Comparison of ENCODE assay signal across 21 cellular contexts in genomic region chr1:158716335-158716734, GRCh38. TPM values are rescaled to one million over a fixed set of nuclear protein-coding genes. Genes with fewer than 3 reads are reported as not detected.
A peak's percentile ranks its signal among the peaks of the same experiment; 100 is the strongest.
DNase-seq lines count a peak whose midpoint lies in the region; ATAC-seq and TF ChIP-seq lines count a peak whose summit lies in the region.
"Had no signal": no experiment of that assay in that cellular context is flagged by ENCODE, and none has a peak within 500 bp of the region (broad histone marks: within the 10 kb centered on the region; RNA-seq: fewer than 3 reads in every experiment).

No MANE protein-coding gene starts in this region.

- peak overlapping the region; percentile 39 for H3K27ac Mint-ChIP-seq in activated CD4-positive, alpha-beta memory T cell treated with anti-CD3 and anti-CD28 coated beads for 36 hours
- H3K27ac Mint-ChIP-seq in stimulated activated naive B cell treated with anti-CD40 and anti-IgM and Interleukin-4, amounts not matched to agents 10 μg/mL and 1 μg/mL and 100 μg/mL, for 72 hours, result no peak overlapping the region
- no peak overlapping the region for H3K27ac Mint-ChIP-seq in H9
- H3K27ac Mint-ChIP-seq: CD14-positive monocyte, mesothelial cell of epicardium, neural progenitor cell had no signal

- H3K9me3 ChIP-seq in H9 (ENCODE audit: control insufficient read depth, low read depth, low read length) (no peaks in the 10 kb centered on the region), right cardiac atrium (ENCODE audit: control insufficient read depth, low read length) (no peaks in the 10 kb centered on the region)
- H3K9me3 ChIP-seq: upper lobe of left lung had no signal

- H2BK120ac ChIP-seq in H9 (ENCODE audit: low read depth, low read length, poor library complexity, severe bottlenecking), result no peak overlapping the region

- no peak for TF ChIP-seq CTCF in GM20000 (IDR thresholded peaks at IDR 0.05; ENCODE audit: extremely low read depth, missing control alignments)
- TF ChIP-seq CTCF in H9 (conservative IDR thresholded peaks at IDR 0.05), result no peak

- no peaks in the 10 kb centered on the region for H3K27me3 ChIP-seq in H9 (ENCODE audit: insufficient read depth, low read length)
- H3K27me3 ChIP-seq in right cardiac atrium (ENCODE audit: control insufficient read depth, insufficient read depth), result no peaks in the 10 kb centered on the region
- H3K27me3 ChIP-seq: upper lobe of left lung had no signal

- H3K9ac ChIP-seq in H9 (ENCODE audit: extremely low read depth, insufficient read length, low read length), result no peak overlapping the region
- H3K9ac ChIP-seq: neural progenitor cell had no signal

- H4K5ac ChIP-seq in H9 (ENCODE audit: insufficient read length, low read depth, low read length), result no peak overlapping the region

- no peak overlapping the region for H2BK5ac ChIP-seq in H9 (ENCODE audit: insufficient read length, low read length)

- no peak overlapping the region for H2BK12ac ChIP-seq in H9 (ENCODE audit: insufficient read length, low read depth, low read length)

- no peaks in the 10 kb centered on the region for H3K36me3 Mint-ChIP-seq in activated T-cell treated with anti-CD3 and anti-CD28 coated beads, Interleukin-2, amount 50 U/mL, for 4 hours (ENCODE audit: insufficient read depth)
- no peaks in the 10 kb centered on the region for H3K36me3 Mint-ChIP-seq in activated CD4-positive, alpha-beta memory T cell treated with anti-CD3 and anti-CD28 coated beads for 36 hours
- H3K36me3 Mint-ChIP-seq in stimulated activated naive B cell treated with anti-CD40 and anti-IgM and Interleukin-4, amounts not matched to agents 10 μg/mL and 1 μg/mL and 100 μg/mL, for 72 hours, result peaks cover 0 to 6% of the 10 kb centered on the region in 2 donors
- H3K36me3 Mint-ChIP-seq in H9 (ENCODE audit: insufficient read depth in 1 of 3, low read depth in 3 of 3), result no peaks in the 10 kb centered on the region
- H3K36me3 Mint-ChIP-seq: CD14-positive monocyte, mesothelial cell of epicardium, neural progenitor cell had no signal

- H3T11ph ChIP-seq in H9 (ENCODE audit: low read length), result no peak overlapping the region

- ATAC-seq in activated T-cell treated with anti-CD3 and anti-CD28 coated beads, Interleukin-2, amount 50 U/mL, for 4 hours, result peak; percentile 89 to 97
- ATAC-seq in stimulated activated naive B cell treated with anti-CD40 and anti-IgM and Interleukin-4, amounts not matched to agents 10 μg/mL and 1 μg/mL and 100 μg/mL, for 72 hours (replicated peaks), result peak; percentile 93 to 99
- no peak for ATAC-seq in right cardiac atrium

- no peak overlapping the region for H3K56ac ChIP-seq in H9 (ENCODE audit: insufficient read length, low read depth, low read length)

- DNase-seq in activated T-cell treated with anti-CD3 and anti-CD28 coated beads, Interleukin-2, amount 50 U/mL, for 4 hours, result no peak
- DNase-seq in activated T-cell treated with anti-CD3 and anti-CD28 coated beads, Interleukin-2, amount 50 U/mL, for 48 hours, result no peak
- DNase-seq in GM20000 (ENCODE audit: low spot score) (peak; percentile 18), HK-2 (ENCODE audit: unreplicated experiment) (no peak), H9 (no peak), right cardiac atrium (no peak)
- DNase-seq in activated CD4-positive, alpha-beta memory T cell treated with anti-CD3 and anti-CD28 coated beads for 36 hours, result no peak
- no peak for DNase-seq in stimulated activated naive B cell treated with anti-CD40 and anti-IgM and Interleukin-4, amounts not matched to agents 10 μg/mL and 1 μg/mL and 100 μg/mL, for 72 hours
- DNase-seq: foreskin fibroblast; NCI-H1694; NCI-H345; stimulated activated naive CD4-positive, alpha-beta T cell treated with Interleukin-2 at 50 U/mL for 16 hours; SW 1271; upper lobe of left lung had no signal

- POLR2A ChIA-PET in activated CD4-positive, alpha-beta memory T cell treated with anti-CD3 and anti-CD28 coated beads for 36 hours (lab: Charles Lee), result no interaction called here

- H2AK5ac ChIP-seq in H9 (ENCODE audit: insufficient read length, low read length), result no peak overlapping the region

- WGBS in H9 (ENCODE audit: extremely low coverage, insufficient read length, low lambda C conversion rate), result no CpG with 5 or more reads among the region's 1 CpG
- 87% methylated on average over 1 of the region's 1 CpG for WGBS in right cardiac atrium

- no peaks in the 10 kb centered on the region for H3K79me1 ChIP-seq in H9 (ENCODE audit: insufficient read depth, low read depth, low read length, poor library complexity, severe bottlenecking)

- H3K4me3 Mint-ChIP-seq in activated T-cell treated with anti-CD3 and anti-CD28 coated beads, Interleukin-2, amount 50 U/mL, for 4 hours, result no peak overlapping the region
- no peak overlapping the region for H3K4me3 Mint-ChIP-seq in activated CD4-positive, alpha-beta memory T cell treated with anti-CD3 and anti-CD28 coated beads for 36 hours
- H3K4me3 Mint-ChIP-seq in stimulated activated naive B cell treated with anti-CD40 and anti-IgM and Interleukin-4, amounts not matched to agents 10 μg/mL and 1 μg/mL and 100 μg/mL, for 72 hours, result no peak overlapping the region
- H3K4me3 Mint-ChIP-seq in H9, result no peak overlapping the region
- H3K4me3 Mint-ChIP-seq: CD14-positive monocyte, mesothelial cell of epicardium, neural progenitor cell had no signal

- H2AFZ ChIP-seq in H9 (ENCODE audit: low read length), result no peak overlapping the region
- H2AFZ ChIP-seq: neural progenitor cell had no signal

- intact Hi-C loops in activated CD4-positive, alpha-beta memory T cell treated with anti-CD3 and anti-CD28 coated beads for 36 hours (cut with micrococcal nuclease), result loop anchor here (10.0 kb wide), 1 partner anchor 278 kb away; no protein-coding TSS in a partner anchor
- intact Hi-C loops in right cardiac atrium (cut with DNase I), result no loop called here

- H3K27me3 Mint-ChIP-seq in activated T-cell treated with anti-CD3 and anti-CD28 coated beads, Interleukin-2, amount 50 U/mL, for 4 hours (ENCODE audit: low read depth), result peaks cover 27% of the 10 kb centered on the region
- peaks cover 25% of the 10 kb centered on the region for H3K27me3 Mint-ChIP-seq in activated CD4-positive, alpha-beta memory T cell treated with anti-CD3 and anti-CD28 coated beads for 36 hours
- H3K27me3 Mint-ChIP-seq in stimulated activated naive B cell treated with anti-CD40 and anti-IgM and Interleukin-4, amounts not matched to agents 10 μg/mL and 1 μg/mL and 100 μg/mL, for 72 hours, result peaks cover 19 to 37% of the 10 kb centered on the region in 2 donors
- no peaks in the 10 kb centered on the region; the same call in 1 of the 2 replicates for H3K27me3 Mint-ChIP-seq in H9 (ENCODE audit: low read depth)

- no peaks in the 10 kb centered on the region for H3K79me2 ChIP-seq in H9 (ENCODE audit: insufficient read depth, low read length)

- CTCF ChIA-PET in activated CD4-positive, alpha-beta memory T cell treated with anti-CD3 and anti-CD28 coated beads for 36 hours (lab: Charles Lee), result no interaction called here

- no peak overlapping the region for H3K18ac ChIP-seq in H9 (ENCODE audit: insufficient read length, low read depth, low read length)

- no peak overlapping the region for H3K4ac ChIP-seq in H9 (ENCODE audit: low read depth, low read length)

- H2BK15ac ChIP-seq in H9 (ENCODE audit: low read depth, low read length), result no peak overlapping the region

- no peak overlapping the region for H3K4me2 ChIP-seq in H9 (ENCODE audit: insufficient read depth, insufficient read length, low read length)
- H3K4me2 ChIP-seq: neural progenitor cell had no signal

- no peak overlapping the region for H3K23ac ChIP-seq in H9 (ENCODE audit: insufficient read length, low read depth, low read length)

- no peak overlapping the region for H4K8ac ChIP-seq in H9 (replicated peaks; ENCODE audit: insufficient read length, low read depth, low read length)

- H3K27ac ChIP-seq in H9 (ENCODE audit: insufficient read length, low read depth, low read length) (no peak overlapping the region), right cardiac atrium (ENCODE audit: low read length) (no peak overlapping the region)
- H3K27ac ChIP-seq: coronary artery, neural progenitor cell, upper lobe of left lung had no signal

- H3K4me1 ChIP-seq in H9 (ENCODE audit: insufficient read depth, low read length) (no peaks in the 10 kb centered on the region), right cardiac atrium (ENCODE audit: control insufficient read depth, insufficient read depth, low read length) (no peaks in the 10 kb centered on the region)
- H3K4me1 ChIP-seq: neural progenitor cell, upper lobe of left lung had no signal

- H3K23me2 ChIP-seq in H9 (ENCODE audit: insufficient read length, low read depth, low read length, poor library complexity, severe bottlenecking), result no peaks in the 10 kb centered on the region

- no peaks in the 10 kb centered on the region for H4K20me1 ChIP-seq in H9 (ENCODE audit: control insufficient read depth, insufficient read depth, insufficient read length)

- H3K14ac ChIP-seq in H9 (ENCODE audit: insufficient read depth, low read length), result no peak overlapping the region

- no peak overlapping the region for H4K91ac ChIP-seq in H9 (ENCODE audit: insufficient read length, low read depth, low read length)

- H2BK20ac ChIP-seq in H9 (ENCODE audit: low read depth, low read length, poor library complexity, severe bottlenecking), result no peak overlapping the region

- no peaks in the 10 kb centered on the region for H3K9me3 Mint-ChIP-seq in activated T-cell treated with anti-CD3 and anti-CD28 coated beads, Interleukin-2, amount 50 U/mL, for 4 hours
- H3K9me3 Mint-ChIP-seq in activated CD4-positive, alpha-beta memory T cell treated with anti-CD3 and anti-CD28 coated beads for 36 hours, result no peaks in the 10 kb centered on the region
- H3K9me3 Mint-ChIP-seq in stimulated activated naive B cell treated with anti-CD40 and anti-IgM and Interleukin-4, amounts not matched to agents 10 μg/mL and 1 μg/mL and 100 μg/mL, for 72 hours, result no peaks in the 10 kb centered on the region
- H3K9me3 Mint-ChIP-seq in H9, result no peaks in the 10 kb centered on the region
- H3K9me3 Mint-ChIP-seq: mesothelial cell of epicardium, neural progenitor cell had no signal

- peaks cover 8% of the 10 kb centered on the region for H3K4me1 Mint-ChIP-seq in activated T-cell treated with anti-CD3 and anti-CD28 coated beads, Interleukin-2, amount 50 U/mL, for 4 hours (ENCODE audit: low read depth)
- peaks cover 6% of the 10 kb centered on the region for H3K4me1 Mint-ChIP-seq in activated CD4-positive, alpha-beta memory T cell treated with anti-CD3 and anti-CD28 coated beads for 36 hours (ENCODE audit: low read depth)
- peaks cover 11 to 13% of the 10 kb centered on the region in 2 donors for H3K4me1 Mint-ChIP-seq in stimulated activated naive B cell treated with anti-CD40 and anti-IgM and Interleukin-4, amounts not matched to agents 10 μg/mL and 1 μg/mL and 100 μg/mL, for 72 hours
- no peaks in the 10 kb centered on the region for H3K4me1 Mint-ChIP-seq in H9
- H3K4me1 Mint-ChIP-seq: CD14-positive monocyte, mesothelial cell of epicardium, neural progenitor cell had no signal

- H3K4me3 ChIP-seq in right cardiac atrium (ENCODE audit: low read length), result no peak overlapping the region
- H3K4me3 ChIP-seq: coronary artery, neural progenitor cell, upper lobe of left lung had no signal

RNA-seq across cellular contexts. Expression of gene OR6K3, which starts 4.2 kb away (rescaled TPM):
- total RNA-seq in activated T-cell treated with anti-CD3 and anti-CD28 coated beads, Interleukin-2, amount 50 U/mL, for 4 hours, result not detected
- not detected for total RNA-seq in activated CD4-positive, alpha-beta memory T cell treated with anti-CD3 and anti-CD28 coated beads for 36 hours
- total RNA-seq in H9 (2021), result not detected in 2 replicates
- total RNA-seq in right cardiac atrium, result not detected
- not detected for polyA plus RNA-seq in right cardiac atrium
- total RNA-seq: A673, H4, mesothelial cell of epicardium, pulmonary artery endothelial cell had no signal
- polyA plus RNA-seq: CD14-positive monocyte had no signal

RNA-seq across cellular contexts. Expression of gene OR6K2, which starts 15.9 kb away (rescaled TPM):
- total RNA-seq in activated T-cell treated with anti-CD3 and anti-CD28 coated beads, Interleukin-2, amount 50 U/mL, for 4 hours, result not detected
- not detected for total RNA-seq in activated CD4-positive, alpha-beta memory T cell treated with anti-CD3 and anti-CD28 coated beads for 36 hours
- total RNA-seq in H9 (2021) (not detected in 2 replicates), right cardiac atrium (not detected)
- polyA plus RNA-seq in right cardiac atrium, result not detected
- total RNA-seq: A673, H4, mesothelial cell of epicardium, pulmonary artery endothelial cell, upper lobe of left lung had no signal
- polyA plus RNA-seq: CD14-positive monocyte had no signal

RNA-seq across cellular contexts. Expression of gene SPTA1, which starts 29.8 kb away (rescaled TPM):
- under 1 TPM in 2 of 3 donors, not detected in 1; 0.40 TPM for total RNA-seq in activated T-cell treated with anti-CD3 and anti-CD28 coated beads, Interleukin-2, amount 50 U/mL, for 4 hours
- under 1 TPM in 1 of 2 experiments, not detected in 1; 0.10 TPM for total RNA-seq in activated CD4-positive, alpha-beta memory T cell treated with anti-CD3 and anti-CD28 coated beads for 36 hours
- not detected in 2 replicates for total RNA-seq in H9 (2021)
- not detected for total RNA-seq in right cardiac atrium
- polyA plus RNA-seq in right cardiac atrium, result not detected
- total RNA-seq: A673 had no signal

RNA-seq across cellular contexts. Expression of gene OR6K6, which starts 38.2 kb away (rescaled TPM):
- total RNA-seq in activated T-cell treated with anti-CD3 and anti-CD28 coated beads, Interleukin-2, amount 50 U/mL, for 4 hours, result not detected
- not detected for total RNA-seq in activated CD4-positive, alpha-beta memory T cell treated with anti-CD3 and anti-CD28 coated beads for 36 hours
- total RNA-seq in H9 (2021) (not detected in 2 replicates), right cardiac atrium (not detected)
- not detected for polyA plus RNA-seq in right cardiac atrium
- total RNA-seq: A673, H4, mesothelial cell of epicardium, pulmonary artery endothelial cell, upper lobe of left lung had no signal
- polyA plus RNA-seq: CD14-positive monocyte had no signal

RNA-seq across cellular contexts. Expression of gene OR6N1, which starts 55.7 kb away (rescaled TPM):
- not detected for total RNA-seq in activated T-cell treated with anti-CD3 and anti-CD28 coated beads, Interleukin-2, amount 50 U/mL, for 4 hours
- total RNA-seq in activated CD4-positive, alpha-beta memory T cell treated with anti-CD3 and anti-CD28 coated beads for 36 hours, result not detected
- total RNA-seq in H9 (2021) (not detected in 2 replicates), right cardiac atrium (not detected)
- not detected for polyA plus RNA-seq in right cardiac atrium
- total RNA-seq: A673, H4, mesothelial cell of epicardium, pulmonary artery endothelial cell had no signal
- polyA plus RNA-seq: CD14-positive monocyte had no signal

Comparison
In these comparisons a context has a peak if more than half of its experiments do, and no peak if none do; other contexts are left out.
1. ATAC-seq: peak in activated T-cell treated with anti-CD3 and anti-CD28 coated beads, Interleukin-2, amount 50 U/mL, for 4 hours (2 of 2) and stimulated activated naive B cell treated with anti-CD40 and anti-IgM and Interleukin-4, amounts not matched to agents 10 μg/mL and 1 μg/mL and 100 μg/mL, for 72 hours (2 of 2); none in right cardiac atrium (0 of 2).